In the genomic region with DNA sequence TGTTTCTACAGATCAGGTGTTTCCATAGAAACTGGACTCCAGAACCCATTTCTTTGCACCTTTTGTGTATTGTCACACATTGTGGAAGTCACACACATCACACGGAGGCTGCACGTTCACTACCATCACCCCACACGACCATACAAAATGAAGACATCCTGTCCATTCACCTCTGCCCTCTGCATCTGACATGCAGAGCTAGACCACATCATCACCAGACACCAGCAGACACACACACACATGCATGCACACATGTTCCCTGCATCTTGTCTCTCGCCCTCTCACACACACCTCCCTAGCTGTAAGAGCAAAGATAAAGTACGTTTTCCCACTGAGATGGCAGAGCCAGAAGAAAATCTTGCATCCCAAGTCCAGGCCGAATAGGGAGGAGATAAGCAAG, we compare ENCODE assay signal across 14 cellular contexts. TPM values are rescaled to one million over a fixed set of nuclear protein-coding genes. Genes with fewer than 3 reads are reported as not detected.
DNase-seq lines count a peak whose midpoint lies in the region; ATAC-seq and TF ChIP-seq lines count a peak whose summit lies in the region.
"Had no signal": no experiment of that assay in that cellular context is flagged by ENCODE, and none has a peak within 500 bp of the region (broad histone marks: within the 10 kb centered on the region; RNA-seq: fewer than 3 reads in every experiment).

No MANE protein-coding gene starts in this region.

- no peaks in the 10 kb centered on the region for H3K9me2 ChIP-seq in GM23338 (ENCODE audit: insufficient read depth)

- H3K9me3 ChIP-seq in lung (ENCODE audit: control insufficient read depth in 2 of 2, insufficient read depth in 1 of 2, low read length in 1 of 2) = no peaks in the 10 kb centered on the region
- no peaks in the 10 kb centered on the region for H3K9me3 ChIP-seq in stomach

- H3K27me3 Mint-ChIP-seq in GM23338 (ENCODE audit: insufficient read depth, low read depth, poor library complexity) = peaks cover 5% of the 10 kb centered on the region

- POLR2A ChIA-PET in BJ (lab: Charles Lee) = interaction anchor here (0.6 to 1.1 kb wide), 3 partner anchors 10 to 134 kb away, joined by 4 to 11 read pairs (median 4); no protein-coding TSS in a partner anchor

- CTCF ChIA-PET in BJ (lab: Yijun Ruan, JAX) = interaction anchor here (1.7 to 7.2 kb wide), 7 partner anchors 9 to 135 kb away, joined by 4 to 52 read pairs (median 13); no protein-coding TSS in a partner anchor

- no peak overlapping the region for H2AFZ ChIP-seq in GM23338

- no peak for TF ChIP-seq POLR2A in stomach (IDR thresholded peaks at IDR 0.05)

- H3K4me3 ChIP-seq in BJ (ENCODE audit: low read depth, low read length) (peak overlapping the region; percentile 40), lung (peak overlapping the region; percentile 44), stomach (peak overlapping the region; percentile 30 to 42 (median 38)), GM23338 (no peak overlapping the region)

- intact Hi-C loops in stomach (cut with DNase I; ENCODE audit: low total_unique reads) = no loop called here

- no peak overlapping the region for H3K27ac Mint-ChIP-seq in GM23338

- H3K4me2 ChIP-seq in GM23338 = no peak overlapping the region

- H3K79me2 ChIP-seq in GM23338 (replicated peaks; ENCODE audit: insufficient read depth) = no peaks in the 10 kb centered on the region

- no peak overlapping the region for H3K4me3 Mint-ChIP-seq in GM23338

- peaks cover 27% of the 10 kb centered on the region for H3K4me1 Mint-ChIP-seq in GM23338

- H3K4me1 ChIP-seq in lung (ENCODE audit: control insufficient read depth in 2 of 2, insufficient read depth in 2 of 2, low read length in 2 of 2) = no peaks in the 10 kb centered on the region
- peaks cover 16 to 56% (median 35%) of the 10 kb centered on the region in 4 donors for H3K4me1 ChIP-seq in stomach
- peaks cover 6% of the 10 kb centered on the region; the same call in 1 of the 2 replicates for H3K4me1 ChIP-seq in GM23338 (ENCODE audit: insufficient read depth)

- 60 to 77% methylated on average over 6 of the region's 6 CpGs for WGBS in lung, 2 donors
- 40 to 56% (median 42%) methylated on average over 6 of the region's 6 CpGs for WGBS in stomach, 5 donors

- no peak for DNase-seq in BJ (ENCODE audit: low read depth)
- no peak for DNase-seq in caudate nucleus (lab: John Stamatoyannopoulos, UW)
- DNase-seq in lung (ENCODE audit: low spot score) = no peak
- no peak for DNase-seq in stomach
- no peak for DNase-seq in activated CD8-positive, alpha-beta memory T cell treated with anti-CD3 and anti-CD28 coated beads for 24 hours
- DNase-seq in cerebellar nuclear complex (lab: John Stamatoyannopoulos, UW) = no peak
- DNase-seq in DMS153 treated with DMSO at 0.1 percent for 48 hours (lab: John Stamatoyannopoulos, UW; ENCODE audit: unreplicated experiment) = no peak
- DNase-seq in GM23338 (ENCODE audit: low spot score) = no peak
- DNase-seq: activated CD4-positive, alpha-beta T cell treated with anti-CD3 and anti-CD28 coated beads for 48 hours; NCI-H1092 treated with DMSO at 0.1 percent for 48 hours; RPMI8226; T-helper 2 cell had no signal

- H3K36me3 Mint-ChIP-seq in GM23338 (ENCODE audit: low read depth) = no peaks in the 10 kb centered on the region

- TF ChIP-seq CTCF in BJ (IDR thresholded peaks at IDR 0.05; ENCODE audit: insufficient read depth, low read depth, low read length) (no peak), lung (IDR thresholded peaks at IDR 0.05; ENCODE audit: control extremely low read depth, extremely low read depth) (no peak), stomach (IDR thresholded peaks at IDR 0.05) (no peak), GM23338 (conservative IDR thresholded peaks at IDR 0.05; ENCODE audit: low read depth in 2 of 2) (no peak)

- no peak for TF ChIP-seq EP300 in stomach (IDR thresholded peaks at IDR 0.05)

- ATAC-seq in lung (ENCODE audit: insufficient read depth, low FRiP score) (no peak), GM23338 (no peak)

- H3K36me3 ChIP-seq in BJ (ENCODE audit: control insufficient read depth, insufficient read depth, low read length) = no peaks in the 10 kb centered on the region
- H3K36me3 ChIP-seq in lung (ENCODE audit: control insufficient read depth in 2 of 2, insufficient read depth in 2 of 2, low read length in 2 of 2) = no peaks in the 10 kb centered on the region
- no peaks in the 10 kb centered on the region for H3K36me3 ChIP-seq in stomach
- no peaks in the 10 kb centered on the region for H3K36me3 ChIP-seq in GM23338 (ENCODE audit: insufficient read depth)

- H4K20me1 ChIP-seq in GM23338 (replicated peaks; ENCODE audit: insufficient read depth) = no peaks in the 10 kb centered on the region

- no peaks in the 10 kb centered on the region for H3K9me3 Mint-ChIP-seq in GM23338

- H3K27me3 ChIP-seq in BJ (ENCODE audit: control insufficient read depth, insufficient read depth, low read length) (no peaks in the 10 kb centered on the region), lung (ENCODE audit: control insufficient read depth, insufficient read depth) (no peaks in the 10 kb centered on the region), stomach (no peaks in the 10 kb centered on the region), GM23338 (ENCODE audit: insufficient read depth) (no peaks in the 10 kb centered on the region)

- H3K27ac ChIP-seq in caudate nucleus (ENCODE audit: low read depth, low read length) (peak overlapping the region; percentile 77), lung (ENCODE audit: low read depth in 1 of 2, low read length in 1 of 2) (peak overlapping the region in 1 of 2 donors; percentile 85), stomach (peak overlapping the region in 4 of 5 donors; percentile 67 to 83 (median 78)), GM23338 (ENCODE audit: low read depth) (no peak overlapping the region)
- H3K27ac ChIP-seq: epithelial cell of prostate had no signal

- no peaks in the 10 kb centered on the region for H3F3A ChIP-seq in GM23338 (replicated peaks; ENCODE audit: low read depth)

TF ChIP-seq in GM23338, 12 proteins besides CTCF, POLR2A, EP300 and RAD21 (continues in another document):
- TF ChIP-seq ZNF114 (CRISPR knock-in tag; IDR thresholded peaks at IDR 0.05) (no peak), EZH2 (IDR thresholded peaks at IDR 0.05; ENCODE audit: low read depth, unreplicated experiment) (no peak), NANOG (IDR thresholded peaks at IDR 0.05; ENCODE audit: borderline replicate concordance) (no peak)

RNA-seq across cellular contexts. Expression of gene PRELP, which starts 0.6 kb away (rescaled TPM):
- polyA plus RNA-seq in BJ (2011; rRNA removed) = 2.8 and 3.9 TPM in 2 replicates
- polyA minus RNA-seq in BJ (2011; rRNA and poly(A)+ RNA removed) = 1.7 and 1.8 TPM in 2 replicates
- 10 to 100 TPM in 1 of 2 donors, 1 to 10 TPM in 1; 2.0 to 18.9 TPM for total RNA-seq in lung
- polyA plus RNA-seq in lung = 10 to 100 TPM in 1 of 2 donors, 1 to 10 TPM in 1; 8.3 to 26.0 TPM
- total RNA-seq in stomach = 10 to 100 TPM in 3 of 5 donors, 1 to 10 TPM in 2; 1.1 to 29.8 (median 10.7) TPM
- polyA plus RNA-seq in stomach = 10 to 100 TPM in 1 of 3 donors, 1 to 10 TPM in 2; 2.2 to 29.5 (median 3.2) TPM
- total RNA-seq in GM23338 (2014; rRNA removed; shearing (Covaris generic)) = 0.03 and 0.08 TPM in 2 replicates
- polyA plus RNA-seq in GM23338 (2016; fragmentation: Nextera tagmentation; extraction: Ambion mirVana) = 0.03 and 0.12 TPM in 2 replicates
- total RNA-seq: mononuclear cell had no signal

RNA-seq across cellular contexts. Expression of gene OPTC, which starts 17.7 kb away (rescaled TPM):
- polyA plus RNA-seq in BJ (2011; rRNA removed) = not detected in 2 replicates
- polyA minus RNA-seq in BJ (2011; rRNA and poly(A)+ RNA removed) = not detected in 2 replicates
- not detected for total RNA-seq in lung
- not detected for polyA plus RNA-seq in lung
- total RNA-seq in stomach = not detected
- not detected for polyA plus RNA-seq in stomach
- 1.0 TPM in 1 of 2 replicates, not detected in the other for total RNA-seq in GM23338 (2014; rRNA removed; shearing (Covaris generic))
- polyA plus RNA-seq in GM23338 (2016; fragmentation: Nextera tagmentation; extraction: Ambion mirVana) = 0.26 and 0.50 TPM in 2 replicates
- total RNA-seq: mononuclear cell had no signal
